Comparison of ENCODE assay signal across 8 cellular contexts in the genomic region with DNA sequence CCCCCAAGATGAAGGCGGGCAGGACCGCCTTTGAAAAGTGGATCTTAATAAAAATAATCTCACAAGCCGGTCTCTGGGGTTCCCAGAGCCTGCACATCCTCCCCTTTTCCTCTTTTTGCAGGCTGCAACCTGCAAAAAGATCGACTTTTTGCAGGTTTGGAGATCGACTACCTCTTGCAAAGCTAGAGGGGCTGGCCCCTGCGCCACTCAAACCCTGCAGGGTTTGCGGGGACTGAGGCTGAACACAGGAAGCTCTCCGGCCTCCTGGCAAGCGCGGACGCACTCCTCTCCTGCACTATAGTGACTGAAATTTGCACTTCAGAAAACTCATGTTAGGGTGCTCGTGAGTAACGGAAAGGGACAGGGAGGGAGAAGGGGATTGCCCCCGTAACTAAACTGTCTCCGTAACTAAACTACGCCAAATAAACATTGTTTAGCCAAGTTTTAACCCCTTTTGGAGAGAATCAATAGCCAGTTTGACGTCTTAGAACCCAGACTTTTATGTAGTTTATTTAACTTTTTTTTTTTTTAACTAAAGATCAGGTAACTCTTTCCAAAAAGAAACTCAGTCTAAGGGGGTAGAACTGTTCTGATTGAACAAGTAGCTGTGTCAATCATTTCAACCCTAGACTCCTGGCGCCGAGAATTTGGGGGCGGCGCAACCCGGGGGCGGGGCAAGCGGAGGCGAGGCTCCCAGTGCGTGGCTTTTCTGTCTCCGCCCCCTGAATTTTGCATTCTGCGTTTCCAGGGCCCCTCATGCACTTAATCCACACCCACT. TPM values are rescaled to one million over a fixed set of nuclear protein-coding genes. Genes with fewer than 3 reads are reported as not detected.
A peak's percentile ranks its signal among the peaks of the same experiment; 100 is the strongest.
DNase-seq lines count a peak whose midpoint lies in the region; ATAC-seq and TF ChIP-seq lines count a peak whose summit lies in the region.

No MANE protein-coding gene starts in this region.

- DNase-seq in CD1c-positive myeloid dendritic cell (ENCODE audit: extremely low spot score) (peak; percentile 15), NCI-H526 treated with DMSO at 0.1 percent for 48 hours (lab: John Stamatoyannopoulos, UW) (peak; percentile 35), endothelial cell (ENCODE audit: low spot score) (peak; percentile 81), GOT3 (lab: John Stamatoyannopoulos, UW) (no peak)
- DNase-seq in activated CD8-positive, alpha-beta memory T cell treated with anti-CD3 and anti-CD28 coated beads, Interleukin-2, amount 50 U/mL, for 4 hours = peak; percentile 76
- peak; percentile 61 to 67 for DNase-seq in stimulated activated CD8-positive, alpha-beta memory T cell treated with anti-CD3 and anti-CD28 coated beads, Interleukin-2, amount 100 ng/mL, for 48 hours (ENCODE audit: low read depth in 2 of 2)

- peaks cover 24% of the 10 kb centered on the region for H3K4me1 ChIP-seq in mononuclear cell (ENCODE audit: insufficient read depth, low read length)

- no peaks in the 10 kb centered on the region for H3K36me3 Mint-ChIP-seq in endothelial cell (ENCODE audit: low read depth, unreplicated experiment)

- H3K4me3 Mint-ChIP-seq in endothelial cell (ENCODE audit: unreplicated experiment) = peak overlapping the region; percentile 90

- TF ChIP-seq CTCF in endothelial cell (IDR thresholded peaks at IDR 0.05; ENCODE audit: unreplicated experiment) = no peak

- peak overlapping the region; percentile 3 for H3K4me3 ChIP-seq in mononuclear cell (ENCODE audit: low read length)

- peaks cover 84% of the 10 kb centered on the region for H3K27me3 ChIP-seq in mononuclear cell (ENCODE audit: insufficient read depth, low read length)

- H3K4me1 Mint-ChIP-seq in endothelial cell (ENCODE audit: unreplicated experiment) = peaks cover 24% of the 10 kb centered on the region

- H3K27ac Mint-ChIP-seq in endothelial cell (ENCODE audit: unreplicated experiment) = peak overlapping the region; percentile 45

- H3K27me3 Mint-ChIP-seq in endothelial cell (ENCODE audit: unreplicated experiment) = peaks cover 28% of the 10 kb centered on the region

- no peaks in the 10 kb centered on the region for H3K9me3 ChIP-seq in mononuclear cell (ENCODE audit: low read depth, low read length)

- ATAC-seq in HG02759 (IDR thresholded peaks at IDR 0.05; ENCODE audit: unreplicated experiment) = peak; percentile 58

- H3K9me3 Mint-ChIP-seq in endothelial cell (ENCODE audit: unreplicated experiment) = no peaks in the 10 kb centered on the region

RNA-seq across cellular contexts. Expression of gene IGFBP5, which starts 2.5 kb away (rescaled TPM):
- total RNA-seq in endothelial cell (ENCODE audit: unreplicated experiment) = 7.2 TPM
- total RNA-seq in mononuclear cell = 0.21 TPM

RNA-seq across cellular contexts. Expression of gene IGFBP2, which starts 59.6 kb away (rescaled TPM):
- total RNA-seq in endothelial cell (ENCODE audit: unreplicated experiment) = 1,170 TPM
- 0.52 TPM for total RNA-seq in mononuclear cell

Comparison
In these comparisons a context has a peak if more than half of its experiments do, and no peak if none do; other contexts are left out.
1. RNA of gene IGFBP2, which starts 59.6 kb away (total RNA-seq): 1,170 TPM in endothelial cell (single experiment); 0.52 TPM in mononuclear cell (single experiment); every median in the first group is over 100 times any median in the second.